8 cellular contexts compared by ENCODE assay signal in genomic region chr11:503179-503981, GRCh38. TPM values are rescaled to one million over a fixed set of nuclear protein-coding genes. Genes with fewer than 3 reads are reported as not detected.
DNase-seq lines count a peak whose midpoint lies in the region; ATAC-seq and TF ChIP-seq lines count a peak whose summit lies in the region.
"Had no signal": no experiment of that assay in that cellular context is flagged by ENCODE, and none has a peak within 500 bp of the region (broad histone marks: within the 10 kb centered on the region; RNA-seq: fewer than 3 reads in every experiment).

No MANE protein-coding gene starts in this region.

- TF ChIP-seq CTCF in epithelial cell of esophagus (IDR thresholded peaks at IDR 0.05; ENCODE audit: insufficient read depth, low read depth, low read length, missing control alignments), result no peak

- no peaks in the 10 kb centered on the region for H3K27me3 ChIP-seq in skeletal muscle tissue (ENCODE audit: control insufficient read depth in 3 of 3, insufficient read depth in 3 of 3, low read length in 3 of 3)
- H3K27me3 ChIP-seq: cardiac muscle cell had no signal

- H3K27me3 Mint-ChIP-seq in activated CD4-positive, alpha-beta T cell treated with anti-CD3 and anti-CD28 coated beads, Interleukin-2, amount 10 ng/mL, durations not matched to agents 24 days and 14 days, result no peaks in the 10 kb centered on the region

- H3K9me3 ChIP-seq in skeletal muscle tissue (ENCODE audit: control insufficient read depth in 3 of 3, low read length in 3 of 3), result no peaks in the 10 kb centered on the region

- peak overlapping the region; percentile 65 for H3K27ac ChIP-seq in skeletal muscle tissue (ENCODE audit: low read depth, low read length)
- H3K27ac ChIP-seq: C4-2B, cardiac muscle cell had no signal

- H3K36me3 ChIP-seq in skeletal muscle tissue (ENCODE audit: control insufficient read depth in 3 of 3, insufficient read depth in 3 of 3, low read length in 3 of 3), result peaks cover 29 to 36% (median 34%) of the 10 kb centered on the region in 3 donors

- H3K4me3 Mint-ChIP-seq in activated CD4-positive, alpha-beta T cell treated with anti-CD3 and anti-CD28 coated beads, Interleukin-2, amount 10 ng/mL, durations not matched to agents 24 days and 14 days, result peak overlapping the region; percentile 43

- no peaks in the 10 kb centered on the region for H3K9me3 Mint-ChIP-seq in activated CD4-positive, alpha-beta T cell treated with anti-CD3 and anti-CD28 coated beads, Interleukin-2, amount 10 ng/mL, durations not matched to agents 24 days and 14 days

- H3K4me1 ChIP-seq in skeletal muscle tissue (ENCODE audit: control insufficient read depth in 3 of 3, insufficient read depth in 3 of 3, low read length in 3 of 3), result peaks cover 30 to 49% (median 40%) of the 10 kb centered on the region in 3 donors

- no peak for DNase-seq in activated CD4-positive, alpha-beta T cell treated with anti-CD3 and anti-CD28 coated beads, Interleukin-2, amount 10 ng/mL, durations not matched to agents 24 days and 14 days
- no peak for DNase-seq in activated CD4-positive, alpha-beta T cell treated with anti-CD3 and anti-CD28 coated beads for 4 hours
- DNase-seq in epithelial cell of esophagus (ENCODE audit: low read depth) (no peak), SW 1271 (lab: John Stamatoyannopoulos, UW) (no peak)

- H3K36me3 Mint-ChIP-seq in activated CD4-positive, alpha-beta T cell treated with anti-CD3 and anti-CD28 coated beads, Interleukin-2, amount 10 ng/mL, durations not matched to agents 24 days and 14 days (ENCODE audit: low read depth), result peaks cover 33% of the 10 kb centered on the region

- H3K4me3 ChIP-seq in epithelial cell of esophagus (ENCODE audit: low read length) (peak overlapping the region; percentile 81), skeletal muscle tissue (ENCODE audit: low read length in 3 of 3) (peak overlapping the region; percentile 65 to 66 (median 66))
- H3K4me3 ChIP-seq: cardiac muscle cell had no signal

- intact Hi-C loops in activated CD4-positive, alpha-beta T cell treated with anti-CD3 and anti-CD28 coated beads, Interleukin-2, amount 10 ng/mL, durations not matched to agents 24 days and 14 days (cut with micrococcal nuclease), result no loop called here

- peak overlapping the region; percentile 29 for H3K27ac Mint-ChIP-seq in activated CD4-positive, alpha-beta T cell treated with anti-CD3 and anti-CD28 coated beads, Interleukin-2, amount 10 ng/mL, durations not matched to agents 24 days and 14 days

- peak overlapping the region; percentile 71 to 100 (median 74) for H3K9ac ChIP-seq in skeletal muscle tissue (ENCODE audit: low read depth in 1 of 3, low read length in 3 of 3)

- H3K4me1 Mint-ChIP-seq in activated CD4-positive, alpha-beta T cell treated with anti-CD3 and anti-CD28 coated beads, Interleukin-2, amount 10 ng/mL, durations not matched to agents 24 days and 14 days, result peaks cover 26% of the 10 kb centered on the region

- no peak for ATAC-seq in HG02884 (IDR thresholded peaks at IDR 0.05; ENCODE audit: unreplicated experiment)

RNA-seq across cellular contexts. Expression of gene RNH1, which starts 3.7 kb away (rescaled TPM):
- total RNA-seq in activated CD4-positive, alpha-beta T cell treated with anti-CD3 and anti-CD28 coated beads, Interleukin-2, amount 10 ng/mL, durations not matched to agents 24 days and 14 days, result 130 and 134 TPM in 2 replicates
- total RNA-seq in skeletal muscle tissue, result 84.5 TPM

RNA-seq across cellular contexts. Expression of gene HRAS, which starts 32.0 kb away (rescaled TPM):
- total RNA-seq in activated CD4-positive, alpha-beta T cell treated with anti-CD3 and anti-CD28 coated beads, Interleukin-2, amount 10 ng/mL, durations not matched to agents 24 days and 14 days, result 70.8 and 94.4 TPM in 2 replicates
- total RNA-seq in skeletal muscle tissue, result 63.2 TPM

RNA-seq across cellular contexts. Expression of gene LRRC56, which starts 33.9 kb away (rescaled TPM):
- 2.1 and 2.3 TPM in 2 replicates for total RNA-seq in activated CD4-positive, alpha-beta T cell treated with anti-CD3 and anti-CD28 coated beads, Interleukin-2, amount 10 ng/mL, durations not matched to agents 24 days and 14 days
- total RNA-seq in skeletal muscle tissue, result under 0.01 TPM

RNA-seq across cellular contexts. Expression of gene PTDSS2, which starts 53.3 kb away (rescaled TPM):
- total RNA-seq in activated CD4-positive, alpha-beta T cell treated with anti-CD3 and anti-CD28 coated beads, Interleukin-2, amount 10 ng/mL, durations not matched to agents 24 days and 14 days, result 31.0 and 31.8 TPM in 2 replicates
- 21.4 TPM for total RNA-seq in skeletal muscle tissue

RNA-seq across cellular contexts. Expression of gene LMNTD2, which starts 57.2 kb away (rescaled TPM):
- 0.47 and 1.1 TPM in 2 replicates for total RNA-seq in activated CD4-positive, alpha-beta T cell treated with anti-CD3 and anti-CD28 coated beads, Interleukin-2, amount 10 ng/mL, durations not matched to agents 24 days and 14 days
- total RNA-seq in skeletal muscle tissue, result under 0.01 TPM
